21 cellular contexts compared by ENCODE assay signal in the genomic region with DNA sequence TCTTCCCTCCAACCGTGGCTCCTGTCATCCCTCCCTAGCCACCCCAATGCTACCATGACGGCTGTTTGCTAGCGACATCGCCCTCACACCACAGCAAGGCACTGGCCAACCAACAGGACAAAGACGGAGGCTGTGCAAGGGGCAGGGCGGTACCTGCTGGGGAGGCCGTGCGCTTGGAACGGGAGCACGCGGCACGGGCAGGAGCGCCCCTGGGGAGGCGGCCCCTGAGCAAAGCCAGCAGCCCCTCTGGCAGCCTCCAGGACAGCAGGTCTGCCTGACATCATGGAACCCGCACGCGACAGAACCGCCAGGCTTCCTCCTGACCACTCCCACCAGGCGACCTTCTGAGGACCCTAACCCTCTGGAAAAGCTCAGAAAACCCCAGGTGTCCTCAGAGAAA. TPM values are rescaled to one million over a fixed set of nuclear protein-coding genes. Genes with fewer than 3 reads are reported as not detected.
DNase-seq lines count a peak whose midpoint lies in the region; ATAC-seq, FAIRE-seq and TF ChIP-seq lines count a peak whose summit lies in the region.
"Had no signal": no experiment of that assay in that cellular context is flagged by ENCODE, and none has a peak within 500 bp of the region (broad histone marks: within the 10 kb centered on the region; RNA-seq: fewer than 3 reads in every experiment).

No MANE protein-coding gene starts in this region.

- H3K79me2 ChIP-seq in K562 (ENCODE audit: control insufficient read depth, insufficient read depth, low read length): no peaks in the 10 kb centered on the region
- H3K79me2 ChIP-seq in neural progenitor cell (ENCODE audit: low read depth): peaks cover 12% of the 10 kb centered on the region

- TF ChIP-seq EP300 in K562 (IDR thresholded peaks at IDR 0.05; ENCODE audit: low read length): no peak

- in situ Hi-C loops in IMR-90 (cut with MboI; ENCODE audit: low sequenced_read_pairs): no loop called here
- in situ Hi-C loops in K562 (cut with MboI): no loop called here

- no peak for FAIRE-seq in K562 (lab: Jason Lieb, UNC)
- FAIRE-seq: A549, GM12891, GM18507 had no signal

- CTCF ChIA-PET in IMR-90 (lab: Yijun Ruan, JAX): no interaction called here
- CTCF ChIA-PET in K562 (lab: Yijun Ruan, JAX; ENCODE audit: low intra/inter-chr PET ratio): no interaction called here

- H3K4me1 Mint-ChIP-seq in neural progenitor cell: no peaks in the 10 kb centered on the region

- POLR2A ChIA-PET in IMR-90 (lab: Charles Lee; ENCODE audit: unreplicated experiment) (no interaction called here), K562 (lab: Yijun Ruan, JAX) (no interaction called here)

- peaks cover 9% of the 10 kb centered on the region for H3K27me3 Mint-ChIP-seq in neural progenitor cell (ENCODE audit: insufficient read depth, low read depth)
- H3K27me3 Mint-ChIP-seq: CD4-positive, alpha-beta memory T cell had no signal

- H3K56ac ChIP-seq in IMR-90 (ENCODE audit: extremely low read depth, insufficient read depth, low read length): no peak overlapping the region

- WGBS in IMR-90 (ENCODE audit: extremely low coverage in 2 of 2, insufficient read length in 1 of 2), 2 experiments: 88% methylated on average over 6 of the region's 19 CpGs; no CpG with 5 or more reads in 1 of the 2 experiments
- 89% methylated on average over 19 of the region's 19 CpGs for WGBS in K562 (ENCODE audit: insufficient coverage, low coverage, missing lambda C conversion rate)

- intact Hi-C loops in IMR-90 (cut with micrococcal nuclease): no loop called here
- intact Hi-C loops in K562 (cut with micrococcal nuclease): no loop called here

- no peaks in the 10 kb centered on the region; the same call in 1 of the 2 replicates for H3K9me1 ChIP-seq in IMR-90 (ENCODE audit: insufficient read depth, low read length)
- H3K9me1 ChIP-seq in K562 (ENCODE audit: control insufficient read depth, insufficient read depth, low read length): no peaks in the 10 kb centered on the region

- DNase-seq in IMR-90 (no peak), K562 (ENCODE audit: extremely low read depth in 1 of 4, low spot score in 3 of 4) (no peak), neural progenitor cell (ENCODE audit: low spot score) (no peak), GM19238 (ENCODE audit: insufficient read length, low spot score) (no peak), ureter (ENCODE audit: low spot score) (no peak), hepatic stellate cell (ENCODE audit: low spot score) (no peak)
- DNase-seq: 8988T; ACHN; C1 segment of cervical spinal cord; Calu3; CD4-positive, alpha-beta memory T cell; COR-L47; DMS53; DMS79 treated with DMSO at 0.1 percent for 48 hours; GF-D8; GOT3; H7; HCEC 1CT had no signal

- no peaks in the 10 kb centered on the region for H3K9me3 Mint-ChIP-seq in neural progenitor cell
- H3K9me3 Mint-ChIP-seq: CD4-positive, alpha-beta memory T cell had no signal

- H3K79me1 ChIP-seq in IMR-90 (ENCODE audit: low read depth in 1 of 2, low read length in 2 of 2): peaks cover 7 to 11% of the 10 kb centered on the region in 2 experiments; a peak in 2 of 4 replicates

- H4K20me1 ChIP-seq in IMR-90 (ENCODE audit: insufficient read depth, low read length): peaks cover 3% of the 10 kb centered on the region
- H4K20me1 ChIP-seq in K562 (replicated peaks; ENCODE audit: control insufficient read depth, insufficient read depth, low read length): no peaks in the 10 kb centered on the region; the same call in 1 of the 2 replicates
- peaks cover 22% of the 10 kb centered on the region for H4K20me1 ChIP-seq in neural progenitor cell (ENCODE audit: low read depth)

- H3K4me1 ChIP-seq in IMR-90 (ENCODE audit: control insufficient read depth, insufficient read depth, low read length) (no peaks in the 10 kb centered on the region), K562 (replicated peaks in 1 of 2; ENCODE audit: control insufficient read depth in 2 of 2, insufficient read depth in 2 of 2, low read length in 2 of 2) (no peaks in the 10 kb centered on the region; a peak in 1 of 5 replicates), neural progenitor cell (no peaks in the 10 kb centered on the region)

- no peak overlapping the region for H2BK15ac ChIP-seq in IMR-90 (ENCODE audit: low read depth, low read length)

- no peak overlapping the region for H3K14ac ChIP-seq in IMR-90 (replicated peaks; ENCODE audit: low read depth, low read length)

- no peak overlapping the region for H2BK5ac ChIP-seq in IMR-90 (ENCODE audit: low read depth, low read length, poor library complexity, severe bottlenecking)

- H2AK5ac ChIP-seq in IMR-90 (ENCODE audit: low read depth, low read length): no peak overlapping the region

- ATAC-seq in IMR-90 (ENCODE audit: low read depth): no peak
- ATAC-seq in K562: no peak
- ATAC-seq: A549 had no signal

- H3K27me3 ChIP-seq in IMR-90 (ENCODE audit: control insufficient read depth, insufficient read depth, low read length): no peaks in the 10 kb centered on the region
- no peaks in the 10 kb centered on the region for H3K27me3 ChIP-seq in K562 (ENCODE audit: control insufficient read depth in 2 of 2, insufficient read depth in 2 of 2, low read length in 2 of 2)
- H3K27me3 ChIP-seq in neural progenitor cell: no peaks in the 10 kb centered on the region

- H3K18ac ChIP-seq in IMR-90 (ENCODE audit: low read depth, low read length): no peak overlapping the region

- H2AFZ ChIP-seq in IMR-90 (replicated peaks; ENCODE audit: low read length, poor library complexity) (peak overlapping the region; percentile 49), K562 (ENCODE audit: low read depth, low read length) (no peak overlapping the region), neural progenitor cell (replicated peaks) (no peak overlapping the region)

- no peak overlapping the region for H3K4ac ChIP-seq in IMR-90 (ENCODE audit: low read depth, low read length)

- no peak overlapping the region for H4K5ac ChIP-seq in IMR-90 (ENCODE audit: low read depth, low read length)

- H3K36me3 Mint-ChIP-seq in neural progenitor cell: peaks cover 30% of the 10 kb centered on the region

- H4K8ac ChIP-seq in IMR-90 (ENCODE audit: low read depth in 2 of 2, low read length in 2 of 2): no peak overlapping the region

- H2AK9ac ChIP-seq in IMR-90 (replicated peaks; ENCODE audit: low read depth, low read length, poor library complexity): no peak overlapping the region

- TF ChIP-seq RAD21 in IMR-90 (IDR thresholded peaks at IDR 0.05; ENCODE audit: low read length) (no peak), K562 (CRISPR knock-in tag; conservative IDR thresholded peaks at IDR 0.05 in 1 of 2, IDR thresholded peaks at IDR 0.05 in 1 of 2) (no peak)

- H3K4me2 ChIP-seq in IMR-90 (ENCODE audit: low read depth, low read length) (no peak overlapping the region), K562 (ENCODE audit: insufficient read depth, low read length) (no peak overlapping the region), neural progenitor cell (no peak overlapping the region)
- H3K4me2 ChIP-seq: A549 had no signal

- no peak overlapping the region for H3K9ac ChIP-seq in IMR-90 (ENCODE audit: low read depth, low read length)
- H3K9ac ChIP-seq in K562 (ENCODE audit: insufficient read depth in 1 of 2, low read depth in 2 of 2, low read length in 2 of 2): no peak overlapping the region
- H3K9ac ChIP-seq in neural progenitor cell: no peak overlapping the region

- no TSS peak for BruUV-seq in IMR-90 (replicated peaks; lab: Mats Ljungman, UMichigan)
- no TSS peak for BruUV-seq in K562 (replicated peaks; lab: Mats Ljungman, UMichigan)

- H3K27ac Mint-ChIP-seq in neural progenitor cell: peak overlapping the region; percentile 74

- H2BK120ac ChIP-seq in IMR-90 (ENCODE audit: low read depth, low read length): no peak overlapping the region

- no peak for TF ChIP-seq POLR2A in IMR-90 (IDR thresholded peaks at IDR 0.05; ENCODE audit: low read depth, low read length)
- TF ChIP-seq POLR2A in K562 (conservative IDR thresholded peaks at IDR 0.05): no peak

- TF ChIP-seq CTCF in IMR-90 (conservative IDR thresholded peaks at IDR 0.05; ENCODE audit: low read depth, low read length) (no peak), K562 (IDR thresholded peaks at IDR 0.05 in 2 of 3, conservative IDR thresholded peaks at IDR 0.05 in 1 of 3; ENCODE audit: insufficient read depth in 2 of 3, low read depth in 1 of 3, low read length in 3 of 3) (no peak), neural progenitor cell (IDR thresholded peaks at IDR 0.05) (no peak)

- H3K27ac ChIP-seq in IMR-90 (ENCODE audit: insufficient read depth, low read length) (no peak overlapping the region), K562 (ENCODE audit: extremely low read depth, low read depth, low read length) (no peak overlapping the region), neural progenitor cell (no peak overlapping the region)
- H3K27ac ChIP-seq: A549 had no signal

- H3K23ac ChIP-seq in IMR-90 (ENCODE audit: low read depth, low read length): no peak overlapping the region

- peaks cover 60% of the 10 kb centered on the region for H3K36me3 ChIP-seq in IMR-90 (ENCODE audit: control insufficient read depth, insufficient read depth, low read length)
- H3K36me3 ChIP-seq in K562 (ENCODE audit: control insufficient read depth, insufficient read depth, low read length): peaks cover 83% of the 10 kb centered on the region; the same call in 2 of the 3 replicates
- H3K36me3 ChIP-seq in neural progenitor cell: no peaks in the 10 kb centered on the region

- H3K4me3 Mint-ChIP-seq in neural progenitor cell: no peak overlapping the region
- H3K4me3 Mint-ChIP-seq: CD4-positive, alpha-beta memory T cell had no signal

- dilution Hi-C loops in IMR-90 (cut with HindIII; ENCODE audit: low sequenced_read_pairs, unreplicated experiment): no loop called here

- H3K4me3 ChIP-seq in IMR-90 (ENCODE audit: insufficient read depth, low read depth, low read length) (no peak overlapping the region), K562 (no peak overlapping the region), neural progenitor cell (no peak overlapping the region)
- H3K4me3 ChIP-seq: A549 had no signal

- no peak overlapping the region for H4K91ac ChIP-seq in IMR-90 (ENCODE audit: insufficient read depth, low read depth, low read length)

- no peak overlapping the region for H2BK20ac ChIP-seq in IMR-90 (ENCODE audit: low read depth, low read length)

- H3F3A ChIP-seq in neural progenitor cell (ENCODE audit: low read depth): no peaks in the 10 kb centered on the region

- no peaks in the 10 kb centered on the region for H3K9me3 ChIP-seq in IMR-90 (ENCODE audit: control insufficient read depth, insufficient read depth, low read length)
- no peaks in the 10 kb centered on the region for H3K9me3 ChIP-seq in K562 (replicated peaks; ENCODE audit: control insufficient read depth, insufficient read depth, low read depth, low read length)
- no peaks in the 10 kb centered on the region for H3K9me3 ChIP-seq in neural progenitor cell (ENCODE audit: low read depth)
- H3K9me3 ChIP-seq: A549 had no signal

RNA-seq across cellular contexts. Expression of a gene that starts 12.7 kb away (rescaled TPM):
- total RNA-seq in IMR-90 (2012; rRNA removed) (40.9 and 41.7 TPM in 2 replicates), K562 (2014; rRNA removed) (89.7 and 103 TPM in 2 replicates), K562 (2014; rRNA removed; fragmentation: Illumina TruSeq; extraction: Trizol) (6.8 and 12.3 TPM in 2 replicates), K562 (2015; rRNA removed; fragmentation: Illumina TruSeq; extraction: Trizol) (32.6 TPM in 2 replicates), K562 (2021) (67.4 and 75.3 TPM in 2 replicates), neural progenitor cell (ENCODE audit: low replicate concordance) (23.7 and 46.6 TPM in 2 replicates), ureter (41.4 TPM)
- polyA plus RNA-seq in IMR-90 (2012; rRNA removed) (29.0 and 31.5 TPM in 2 replicates), K562 (2011; rRNA removed) (18.0 and 23.3 TPM in 2 replicates), K562 (2014; fragmentation: Illumina TruSeq; extraction: Trizol) (11.4 and 16.7 TPM in 2 replicates), K562 (2014; fragmentation: Nextera tagmentation; extraction: Ambion mirVana) (1 to 10 TPM; 1.7 to 5.0 TPM), K562 (2014; rRNA removed) (53.5 and 65.3 TPM in 2 replicates)
- 27.7 and 28.1 TPM in 2 replicates for polyA plus RNA-seq in IMR-90 (2012; cell fraction: cytosol; rRNA removed)
- 13.2 and 34.4 TPM in 2 replicates for polyA plus RNA-seq in IMR-90 (2012; cell fraction: nucleus; rRNA removed; ENCODE audit: low replicate concordance)
- total RNA-seq in K562 (2011; cell fraction: chromatin; rRNA removed; ENCODE audit: low replicate concordance): 159 and 265 TPM in 2 replicates
- 94.7 and 113 TPM in 2 replicates for total RNA-seq in K562 (2011; cell fraction: nucleolus; rRNA removed)
- 88.9 and 95.8 TPM in 2 replicates for total RNA-seq in K562 (2011; cell fraction: nucleoplasm; rRNA removed)
- 31.4 and 103 TPM in 2 replicates for polyA plus RNA-seq in K562 (2011; cell fraction: cytosol; rRNA removed)
- 23.7 and 53.1 TPM in 2 replicates for polyA plus RNA-seq in K562 (2011; cell fraction: nucleus; rRNA removed)
- 50.7 and 89.9 TPM in 2 replicates for polyA plus RNA-seq in K562 (2012)
- 14.5 and 17.9 TPM in 2 replicates for polyA minus RNA-seq in K562 (2011; rRNA and poly(A)+ RNA removed)
- 34.4 and 62.5 TPM in 2 replicates for polyA minus RNA-seq in K562 (2011; cell fraction: cytosol; rRNA and poly(A)+ RNA removed)
- 21.5 and 31.9 TPM in 2 replicates for polyA minus RNA-seq in K562 (2011; cell fraction: nucleus; rRNA and poly(A)+ RNA removed)

RNA-seq across cellular contexts. Expression of a gene that starts 22.0 kb away (rescaled TPM):
- total RNA-seq in IMR-90 (2012; rRNA removed) (23.1 and 23.8 TPM in 2 replicates), K562 (2014; rRNA removed) (48.3 and 50.5 TPM in 2 replicates), K562 (2014; rRNA removed; fragmentation: Illumina TruSeq; extraction: Trizol) (41.7 and 43.9 TPM in 2 replicates), K562 (2015; rRNA removed; fragmentation: Illumina TruSeq; extraction: Trizol) (45.9 and 50.7 TPM in 2 replicates), K562 (2021) (47.9 and 50.2 TPM in 2 replicates), neural progenitor cell (ENCODE audit: low replicate concordance) (30.6 and 34.3 TPM in 2 replicates), ureter (34.2 TPM)
- polyA plus RNA-seq in IMR-90 (2012; rRNA removed) (16.9 and 19.1 TPM in 2 replicates), K562 (2011; rRNA removed) (29.3 and 32.4 TPM in 2 replicates), K562 (2014; fragmentation: Illumina TruSeq; extraction: Trizol) (54.5 and 62.0 TPM in 2 replicates), K562 (2014; fragmentation: Nextera tagmentation; extraction: Ambion mirVana) (100 to 1,000 TPM in 1 of 2 experiments, 10 to 100 TPM in 1; 70.4 to 116 TPM), K562 (2014; rRNA removed) (44.1 and 50.2 TPM in 2 replicates)
- polyA plus RNA-seq in IMR-90 (2012; cell fraction: cytosol; rRNA removed): 11.2 and 11.8 TPM in 2 replicates
- 6.1 and 6.2 TPM in 2 replicates for polyA plus RNA-seq in IMR-90 (2012; cell fraction: nucleus; rRNA removed; ENCODE audit: low replicate concordance)
- total RNA-seq in K562 (2011; cell fraction: chromatin; rRNA removed; ENCODE audit: low replicate concordance): 24.0 and 38.8 TPM in 2 replicates
- total RNA-seq in K562 (2011; cell fraction: nucleolus; rRNA removed): 23.0 and 36.2 TPM in 2 replicates
- 26.9 and 28.0 TPM in 2 replicates for total RNA-seq in K562 (2011; cell fraction: nucleoplasm; rRNA removed)
- polyA plus RNA-seq in K562 (2011; cell fraction: cytosol; rRNA removed): 19.7 and 23.9 TPM in 2 replicates
- 10.7 and 12.6 TPM in 2 replicates for polyA plus RNA-seq in K562 (2011; cell fraction: nucleus; rRNA removed)
- polyA plus RNA-seq in K562 (2012): 34.0 and 47.0 TPM in 2 replicates
- 20.5 and 21.4 TPM in 2 replicates for polyA minus RNA-seq in K562 (2011; rRNA and poly(A)+ RNA removed)
- 13.3 and 21.0 TPM in 2 replicates for polyA minus RNA-seq in K562 (2011; cell fraction: cytosol; rRNA and poly(A)+ RNA removed)
- 9.2 and 13.9 TPM in 2 replicates for polyA minus RNA-seq in K562 (2011; cell fraction: nucleus; rRNA and poly(A)+ RNA removed)

RNA-seq across cellular contexts. Expression of a gene that starts 22.0 kb away (rescaled TPM):
- total RNA-seq in IMR-90 (2012; rRNA removed) (36.1 and 49.1 TPM in 2 replicates), K562 (2014; rRNA removed) (73.3 and 79.6 TPM in 2 replicates), K562 (2014; rRNA removed; fragmentation: Illumina TruSeq; extraction: Trizol) (12.7 and 25.8 TPM in 2 replicates), K562 (2015; rRNA removed; fragmentation: Illumina TruSeq; extraction: Trizol) (45.8 and 48.5 TPM in 2 replicates), K562 (2021) (39.3 and 44.8 TPM in 2 replicates), neural progenitor cell (ENCODE audit: low replicate concordance) (29.6 and 63.9 TPM in 2 replicates), ureter (8.9 TPM)
- polyA plus RNA-seq in IMR-90 (2012; rRNA removed) (33.4 and 37.2 TPM in 2 replicates), K562 (2011; rRNA removed) (26.0 and 32.1 TPM in 2 replicates), K562 (2014; fragmentation: Illumina TruSeq; extraction: Trizol) (29.6 and 41.1 TPM in 2 replicates), K562 (2014; fragmentation: Nextera tagmentation; extraction: Ambion mirVana) (10 to 100 TPM in 1 of 2 experiments, 1 to 10 TPM in 1; 5.3 to 16.2 TPM), K562 (2014; rRNA removed) (63.1 and 64.4 TPM in 2 replicates)
- polyA plus RNA-seq in IMR-90 (2012; cell fraction: cytosol; rRNA removed): 52.3 and 59.0 TPM in 2 replicates
- 19.0 and 25.0 TPM in 2 replicates for polyA plus RNA-seq in IMR-90 (2012; cell fraction: nucleus; rRNA removed; ENCODE audit: low replicate concordance)
- total RNA-seq in K562 (2011; cell fraction: chromatin; rRNA removed; ENCODE audit: low replicate concordance): 6.3 and 17.2 TPM in 2 replicates
- 20.5 and 20.8 TPM in 2 replicates for total RNA-seq in K562 (2011; cell fraction: nucleolus; rRNA removed)
- total RNA-seq in K562 (2011; cell fraction: nucleoplasm; rRNA removed): 16.0 and 16.9 TPM in 2 replicates
- 42.4 and 49.5 TPM in 2 replicates for polyA plus RNA-seq in K562 (2011; cell fraction: cytosol; rRNA removed)
- polyA plus RNA-seq in K562 (2011; cell fraction: nucleus; rRNA removed): 35.5 and 42.6 TPM in 2 replicates
- 74.2 and 74.5 TPM in 2 replicates for polyA plus RNA-seq in K562 (2012)
- 10.8 and 13.0 TPM in 2 replicates for polyA minus RNA-seq in K562 (2011; rRNA and poly(A)+ RNA removed)
- 15.0 and 18.8 TPM in 2 replicates for polyA minus RNA-seq in K562 (2011; cell fraction: cytosol; rRNA and poly(A)+ RNA removed)
- polyA minus RNA-seq in K562 (2011; cell fraction: nucleus; rRNA and poly(A)+ RNA removed): 6.9 and 7.9 TPM in 2 replicates
